18 cellular contexts compared by ENCODE assay signal in the genomic region with DNA sequence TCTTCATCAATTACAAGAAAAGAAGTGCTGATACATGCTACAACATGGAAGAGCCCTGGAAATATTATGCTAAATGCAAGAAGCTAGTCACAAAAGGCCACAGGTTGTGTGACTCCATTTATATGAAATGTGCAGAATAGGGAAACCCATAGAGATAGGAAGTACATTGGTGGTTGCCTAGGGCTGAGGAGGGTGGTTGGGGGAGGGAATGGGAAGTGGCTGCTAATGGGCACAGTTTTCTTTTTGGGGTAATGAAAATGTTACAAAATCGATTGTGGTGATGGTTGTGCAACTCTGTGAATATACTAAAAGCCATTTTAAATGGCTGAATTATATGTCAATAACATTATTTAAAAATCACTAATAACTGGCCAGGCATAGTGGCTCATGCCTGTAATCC. TPM values are rescaled to one million over a fixed set of nuclear protein-coding genes. Genes with fewer than 3 reads are reported as not detected.
"Had no signal": no experiment of that assay in that cellular context is flagged by ENCODE, and none has a peak within 500 bp of the region (broad histone marks: within the 10 kb centered on the region; RNA-seq: fewer than 3 reads in every experiment).

No MANE protein-coding gene starts in this region.

- H3K9me3 Mint-ChIP-seq: neural progenitor cell had no signal

- ATAC-seq: gastroesophageal sphincter, heart right ventricle had no signal

- H3K27ac Mint-ChIP-seq: neural progenitor cell had no signal

- H3K9me3 ChIP-seq: gastroesophageal sphincter, heart right ventricle, tibial artery, uterus had no signal

- H3K36me3 ChIP-seq: gastroesophageal sphincter, heart right ventricle, neural progenitor cell, tibial artery, uterus had no signal

- H3K27ac ChIP-seq: gastroesophageal sphincter, heart right ventricle, neural progenitor cell, tibial artery, uterus had no signal

- H3K4me3 ChIP-seq: gastroesophageal sphincter, heart right ventricle, neural progenitor cell, tibial artery, uterus had no signal

- H3K4me3 Mint-ChIP-seq: neural progenitor cell had no signal

- DNase-seq: activated CD4-positive, CD25-positive, alpha-beta regulatory T cell treated with anti-CD3 and anti-CD28 coated beads, Interleukin-2, amount 50 U/mL, for 72 hours; activated naive CD4-positive, alpha-beta T cell treated with Interleukin-2 at 50 U/mL for 16 hours; activated T-cell treated with anti-CD3 and anti-CD28 coated beads for 4 hours; heart right ventricle; mammary epithelial cell; stimulated activated CD4-positive, alpha-beta T cell treated with anti-CD3 and anti-CD28 coated beads, Interleukin-12 subunit alpha, Interleukin-12 subunit beta, amount 100 ng/mL, for 4 hours; stimulated activated CD4-positive, alpha-beta T cell treated with anti-CD3 and anti-CD28 coated beads, Interleukin-2, amount 100 ng/mL, for 24 hours; T-helper 9 cell; tibial artery; uterus had no signal

RNA-seq across cellular contexts. Expression of a gene that starts 24.3 kb away (rescaled TPM):
- total RNA-seq: astrocyte, bronchial epithelial cell, gastroesophageal sphincter, heart right ventricle, mammary epithelial cell, osteocyte, pulmonary artery endothelial cell, uterus had no signal
- polyA plus RNA-seq: adipose tissue, esophagus, heart right ventricle, mammary epithelial cell had no signal

RNA-seq across cellular contexts. Expression of a gene that starts 47.6 kb away (rescaled TPM):
- total RNA-seq: mammary epithelial cell, pulmonary artery endothelial cell had no signal
